ENCODE assay signal across 1 cellular context in genomic region chr11:20243974-20244373, GRCh38.
TF ChIP-seq lines count a peak whose summit lies in the region.

No MANE protein-coding gene starts in this region.

TF ChIP-seq in K562, 482 proteins besides CTCF, POLR2A, EP300 and RAD21 (continued from another document):
- no peak for TF ChIP-seq USF1 (CRISPR knock-in tag; IDR thresholded peaks at IDR 0.05)
- 0 out of 2 replicates have a peak, but pooled peaks have one; percentile 19 for TF ChIP-seq SMC3 (conservative IDR thresholded peaks at IDR 0.05; ENCODE audit: insufficient read depth, low read depth, low read length)
- peak; percentile 87 for TF ChIP-seq RBM25 (IDR thresholded peaks at IDR 0.05; ENCODE audit: low read depth, low read length, severe bottlenecking)
